Comparison of ENCODE assay signal across 8 cellular contexts in the genomic region with DNA sequence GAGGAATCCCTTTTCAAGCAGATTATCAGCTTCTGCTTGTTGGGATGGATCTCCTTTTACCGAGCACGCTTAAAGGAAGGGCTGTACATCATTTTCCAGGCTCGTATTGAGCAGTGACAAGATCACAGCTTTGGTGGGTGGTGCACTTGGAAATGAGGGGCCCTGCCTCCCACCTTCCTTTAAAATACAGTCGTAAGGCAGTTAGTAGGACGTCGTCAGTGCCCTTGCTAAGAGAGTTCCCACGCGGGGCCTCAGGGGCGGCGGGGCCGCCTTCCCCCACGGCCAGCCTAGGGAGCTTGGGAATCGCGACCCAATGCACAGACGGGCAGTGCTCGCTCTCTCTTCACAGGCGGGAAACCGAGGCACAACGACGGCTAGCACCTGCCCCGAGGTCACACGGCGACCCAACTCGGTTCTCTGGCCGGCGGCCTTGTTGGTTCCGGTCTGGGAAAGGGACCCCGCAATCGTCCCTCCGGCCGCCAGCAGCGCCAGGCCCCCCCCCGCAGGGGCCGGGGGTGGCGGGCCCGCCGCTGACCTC. TPM values are rescaled to one million over a fixed set of nuclear protein-coding genes. Genes with fewer than 3 reads are reported as not detected.
DNase-seq lines count a peak whose midpoint lies in the region; ATAC-seq and TF ChIP-seq lines count a peak whose summit lies in the region.

No MANE protein-coding gene starts in this region.

- peak overlapping the region; percentile 75 to 90 (median 86) for H3K4me3 Mint-ChIP-seq in naive thymus-derived CD8-positive, alpha-beta T cell

- ATAC-seq in naive thymus-derived CD8-positive, alpha-beta T cell: no peak
- ATAC-seq in GM21737 (IDR thresholded peaks at IDR 0.05; ENCODE audit: unreplicated experiment) (no peak), HG03378 (IDR thresholded peaks at IDR 0.05; ENCODE audit: unreplicated experiment) (no peak)

- H3K4me1 ChIP-seq in HUES6 (ENCODE audit: control insufficient read depth, insufficient read depth, low read length) (peaks cover 41% of the 10 kb centered on the region), mammary epithelial cell (ENCODE audit: insufficient read depth, low read length) (peaks cover 32% of the 10 kb centered on the region)

- CTCF ChIA-PET in mammary epithelial cell (lab: Charles Lee; ENCODE audit: low non-redundant PET): interaction anchor here (0.6 to 0.7 kb wide), 2 partner anchors 59 to 199 kb away, joined by 3 to 4 read pairs; no protein-coding TSS in a partner anchor

- peak overlapping the region; percentile 74 to 93 (median 85) for H3K27ac Mint-ChIP-seq in naive thymus-derived CD8-positive, alpha-beta T cell

- peak overlapping the region; percentile 99 for H3K4me2 ChIP-seq in mammary epithelial cell (ENCODE audit: insufficient read depth, low read depth, low read length)

- no TSS peak for BruUV-seq in mammary epithelial cell (replicated peaks; lab: Mats Ljungman, UMichigan)

- H3K79me2 ChIP-seq in mammary epithelial cell (ENCODE audit: insufficient read depth, low read length): no peaks in the 10 kb centered on the region

- H3K36me3 ChIP-seq in HUES6 (ENCODE audit: control insufficient read depth, insufficient read depth, low read length): no peaks in the 10 kb centered on the region
- H3K36me3 ChIP-seq in mammary epithelial cell (ENCODE audit: insufficient read depth, low read length): no peaks in the 10 kb centered on the region

- H4K20me1 ChIP-seq in mammary epithelial cell (ENCODE audit: insufficient read depth, low read length): no peaks in the 10 kb centered on the region

- POLR2A ChIA-PET in naive thymus-derived CD8-positive, alpha-beta T cell (lab: Charles Lee): interaction anchor here (0.6 to 6.3 kb wide), 9 partner anchors 11 to 653 kb away, joined by 3 to 55 read pairs (median 13); partner anchors contain the start of genes H3-3A and SDE2

- H3K9me3 ChIP-seq in HUES6 (ENCODE audit: control insufficient read depth, insufficient read depth, low read depth, low read length) (peaks cover under 1% of the 10 kb centered on the region; the same call in 1 of the 2 replicates), mammary epithelial cell (replicated peaks; ENCODE audit: insufficient read depth, low read length) (no peaks in the 10 kb centered on the region)

- peak overlapping the region; percentile 88 for H3K4me3 ChIP-seq in HUES6 (ENCODE audit: low read depth, low read length)
- H3K4me3 ChIP-seq in mammary epithelial cell (replicated peaks in 1 of 3; ENCODE audit: insufficient read depth in 1 of 3, low read depth in 2 of 3, low read length in 3 of 3): peak overlapping the region in 2 of 3 experiments; percentile 25 to 66

- H3K9ac ChIP-seq in HUES6 (ENCODE audit: low read length) (no peak overlapping the region), mammary epithelial cell (ENCODE audit: insufficient read depth, low read length) (no peak overlapping the region)

- dilution Hi-C loops in mammary epithelial cell (cut with HindIII; ENCODE audit: low sequenced_read_pairs): no loop called here

- peaks cover 17 to 65% (median 38%) of the 10 kb centered on the region in 4 donors for H3K4me1 Mint-ChIP-seq in naive thymus-derived CD8-positive, alpha-beta T cell

- peak; percentile 7 for DNase-seq in AG08396 (ENCODE audit: low spot score)
- no peak for DNase-seq in mammary epithelial cell
- DNase-seq in naive thymus-derived CD8-positive, alpha-beta T cell: peak in 2 of 10 donors; percentile 9 to 64
- DNase-seq in Ammon's horn (ENCODE audit: low spot score): no peak
- DNase-seq in SK-N-DZ (ENCODE audit: low spot score): no peak

- peaks cover 0 to 3% (median 0%) of the 10 kb centered on the region in 5 donors for H3K27me3 Mint-ChIP-seq in naive thymus-derived CD8-positive, alpha-beta T cell

- H3K27ac ChIP-seq in HUES6 (ENCODE audit: low read depth, low read length) (no peak overlapping the region), mammary epithelial cell (ENCODE audit: insufficient read depth, low read depth, low read length) (no peak overlapping the region)

- peak overlapping the region; percentile 98 for H2AFZ ChIP-seq in mammary epithelial cell (ENCODE audit: low read depth, low read length)

- in situ Hi-C loops in mammary epithelial cell (cut with MboI; ENCODE audit: low sequenced_read_pairs in 2 of 2): loop anchor here in 1 of 2 donors (10.0 kb wide), 1 partner anchor 56 kb away; the partner anchor contains the start of gene H3-3A

- 38% methylated on average over 25 of the region's 37 CpGs for WGBS in mammary epithelial cell (ENCODE audit: low coverage, missing lambda C conversion rate)

- H3K27me3 ChIP-seq in HUES6 (ENCODE audit: control insufficient read depth, insufficient read depth, low read length) (peaks cover 14% of the 10 kb centered on the region), mammary epithelial cell (ENCODE audit: insufficient read depth, low read length) (no peaks in the 10 kb centered on the region)

- no peak for TF ChIP-seq CTCF in mammary epithelial cell (conservative IDR thresholded peaks at IDR 0.05 in 1 of 2, IDR thresholded peaks at IDR 0.05 in 1 of 2; ENCODE audit: extremely low read depth in 1 of 2, insufficient read depth in 1 of 2, low read depth in 1 of 2, low read length in 2 of 2)

- no peaks in the 10 kb centered on the region for H3K9me3 Mint-ChIP-seq in naive thymus-derived CD8-positive, alpha-beta T cell

- no peaks in the 10 kb centered on the region for H3K36me3 Mint-ChIP-seq in naive thymus-derived CD8-positive, alpha-beta T cell

- intact Hi-C loops in mammary epithelial cell (cut with micrococcal nuclease): loop anchor here (5.0 to 10.0 kb wide), 3 partner anchors 39 to 504 kb away; partner anchors contain the start of gene SDE2

RNA-seq across cellular contexts. Expression of gene H3-3A, which starts 58.6 kb away (rescaled TPM):
- total RNA-seq in mammary epithelial cell: 100 to 1,000 TPM; 209 to 262 TPM
- polyA plus RNA-seq in mammary epithelial cell: 394 TPM
- polyA minus RNA-seq in mammary epithelial cell: 16.2 TPM
- 100 to 1,000 TPM; 440 to 444 TPM for total RNA-seq in naive thymus-derived CD8-positive, alpha-beta T cell
- 100 to 1,000 TPM; 736 to 904 (median 888) TPM for polyA plus RNA-seq in naive thymus-derived CD8-positive, alpha-beta T cell
- polyA plus RNA-seq in SK-N-DZ (2014; cell fraction: cytosol; rRNA removed): 922 and 989 TPM in 2 replicates
- 546 and 570 TPM in 2 replicates for polyA plus RNA-seq in SK-N-DZ (2014; cell fraction: nucleus; rRNA removed)
